Comparison of ENCODE assay signal across 8 cellular contexts in genomic region chr4:128810871-128811570, GRCh38. TPM values are rescaled to one million over a fixed set of nuclear protein-coding genes. Genes with fewer than 3 reads are reported as not detected.
DNase-seq lines count a peak whose midpoint lies in the region; TF ChIP-seq lines count a peak whose summit lies in the region.

No MANE protein-coding gene starts in this region.

- no peaks in the 10 kb centered on the region for H3K36me3 ChIP-seq in SK-N-MC (ENCODE audit: insufficient read depth, low read length)
- H3K36me3 ChIP-seq in testis (ENCODE audit: low read depth, missing control alignments), result no peaks in the 10 kb centered on the region

- intact Hi-C loops in testis (cut with DNase I; ENCODE audit: low total_unique reads), result loop anchor here (2.0 kb wide), 1 partner anchor 52 kb away; no protein-coding TSS in a partner anchor

- H3K27ac ChIP-seq in SK-N-MC (peak overlapping the region; percentile 82), testis (peak overlapping the region; percentile 88 to 96)

- 0% methylated on average over 5 to 44 of the region's 50 CpGs for WGBS in testis, 2 donors

- no peak for TF ChIP-seq POLR2A in testis (IDR thresholded peaks at IDR 0.05)

- no peaks in the 10 kb centered on the region for H3K27me3 ChIP-seq in testis

- no peaks in the 10 kb centered on the region for H3K27me3 Mint-ChIP-seq in activated naive CD4-positive, alpha-beta T cell treated with anti-CD3 and anti-CD28 coated beads, Interleukin-2, amount 50 U/mL, for 24 hours

- DNase-seq in HFF-Myc (ENCODE audit: extremely low read depth, low read depth), result peak; percentile 63
- peak; percentile 71 for DNase-seq in MV-4-11 (lab: John Stamatoyannopoulos, UW)
- DNase-seq in SK-N-MC (ENCODE audit: low read depth, low spot score), result no peak
- DNase-seq in glomerular endothelial cell (ENCODE audit: extremely low read depth, low read depth, low spot score), result peak; percentile 29
- DNase-seq in occipital lobe (lab: John Stamatoyannopoulos, UW), result peak; percentile 65
- DNase-seq in testis, result peak; percentile 81

- peaks cover 29% of the 10 kb centered on the region for H3K4me1 Mint-ChIP-seq in activated naive CD4-positive, alpha-beta T cell treated with anti-CD3 and anti-CD28 coated beads, Interleukin-2, amount 50 U/mL, for 24 hours

- peaks cover 10% of the 10 kb centered on the region for H3K4me1 ChIP-seq in testis

- H3K9ac ChIP-seq in SK-N-MC (ENCODE audit: insufficient read length), result peak overlapping the region; percentile 88

- no peaks in the 10 kb centered on the region for H3K9me3 Mint-ChIP-seq in activated naive CD4-positive, alpha-beta T cell treated with anti-CD3 and anti-CD28 coated beads, Interleukin-2, amount 50 U/mL, for 24 hours

- H3K36me3 Mint-ChIP-seq in activated naive CD4-positive, alpha-beta T cell treated with anti-CD3 and anti-CD28 coated beads, Interleukin-2, amount 50 U/mL, for 24 hours, result no peaks in the 10 kb centered on the region

- H3K9me3 ChIP-seq in SK-N-MC (ENCODE audit: low read depth, low read length) (no peaks in the 10 kb centered on the region), testis (no peaks in the 10 kb centered on the region)

- peak overlapping the region; percentile 97 for H3K4me3 Mint-ChIP-seq in activated naive CD4-positive, alpha-beta T cell treated with anti-CD3 and anti-CD28 coated beads, Interleukin-2, amount 50 U/mL, for 24 hours

- TF ChIP-seq CTCF in HFF-Myc (IDR thresholded peaks at IDR 0.05; ENCODE audit: low read depth, low read length, missing control alignments), result no peak
- no peak for TF ChIP-seq CTCF in testis (IDR thresholded peaks at IDR 0.05)

- H3K4me3 ChIP-seq in GM08714 (ENCODE audit: low read length), result peak overlapping the region; percentile 89
- H3K4me3 ChIP-seq in HFF-Myc (replicated peaks; ENCODE audit: low read depth, low read length), result peak overlapping the region; percentile 81
- H3K4me3 ChIP-seq in SK-N-MC, result peak overlapping the region; percentile 95
- H3K4me3 ChIP-seq in testis, result peak overlapping the region; percentile 77 to 86

- H3K27ac Mint-ChIP-seq in activated naive CD4-positive, alpha-beta T cell treated with anti-CD3 and anti-CD28 coated beads, Interleukin-2, amount 50 U/mL, for 24 hours, result peak overlapping the region; percentile 99

RNA-seq across cellular contexts. Expression of gene JADE1, which starts 1.5 kb away (rescaled TPM):
- total RNA-seq in glomerular endothelial cell, result 11.7 and 13.1 TPM in 2 replicates
- 44.3 TPM for total RNA-seq in occipital lobe
- 10 to 100 TPM; 28.9 to 32.2 TPM for total RNA-seq in testis
- polyA plus RNA-seq in testis (ENCODE audit: insufficient read depth, low read depth, low replicate concordance), result 19.1 TPM
